Comparison of ENCODE assay signal across 22 cellular contexts in the genomic region with DNA sequence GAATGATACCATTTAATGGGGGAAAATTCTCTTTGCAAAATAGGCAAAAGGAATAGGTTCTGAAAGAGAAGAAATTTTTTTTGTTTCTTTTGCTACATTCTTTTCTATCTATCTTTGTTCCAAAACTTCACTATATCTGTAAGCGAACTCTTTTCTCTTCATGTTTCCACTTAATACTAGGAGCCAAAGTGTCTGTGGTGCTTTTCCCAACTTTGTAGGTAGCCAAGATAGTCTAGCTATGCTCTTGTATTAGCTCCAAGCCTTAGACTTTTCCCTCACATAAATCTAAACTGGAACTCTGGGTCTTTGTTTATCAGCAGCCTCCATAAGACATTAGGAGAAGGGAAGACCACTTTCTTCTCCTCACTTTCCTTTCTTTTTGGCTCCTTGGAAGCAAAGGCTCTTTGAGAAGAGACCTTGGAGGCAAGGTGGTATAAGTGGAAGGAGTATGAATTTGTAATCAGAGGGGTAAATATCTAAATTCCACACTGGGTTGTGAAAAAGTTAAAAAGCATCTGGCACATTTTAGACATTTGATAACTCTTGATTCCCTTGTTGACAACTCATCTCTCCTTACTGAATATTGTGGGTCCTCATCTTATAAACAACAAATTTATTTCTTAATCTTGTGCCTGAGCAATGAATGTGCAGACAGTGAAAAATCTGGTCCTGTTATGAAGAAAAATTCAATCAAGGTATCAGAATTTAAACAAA.
DNase-seq lines count a peak whose midpoint lies in the region; ATAC-seq, FAIRE-seq and TF ChIP-seq lines count a peak whose summit lies in the region.
"Had no signal": no experiment of that assay in that cellular context is flagged by ENCODE, and none has a peak within 500 bp of the region (broad histone marks: within the 10 kb centered on the region; RNA-seq: fewer than 3 reads in every experiment).

No MANE protein-coding gene starts in this region.

- H3K27ac ChIP-seq in lower lobe of right lung: peak overlapping the region; percentile 58
- H3K27ac ChIP-seq in suprapubic skin: peak overlapping the region; percentile 76
- H3K27ac ChIP-seq in trophoblast cell (ENCODE audit: low read depth, low read length): no peak overlapping the region
- H3K27ac ChIP-seq: colonic mucosa had no signal

- FAIRE-seq in H54 (lab: Jason Lieb, UNC): no peak
- FAIRE-seq: H1 had no signal

- no peaks in the 10 kb centered on the region for H3K9me3 Mint-ChIP-seq in chondrocyte (ENCODE audit: low read depth)
- H3K9me3 Mint-ChIP-seq: activated naive CD4-positive, alpha-beta T cell treated with anti-CD3 and anti-CD28 coated beads, Interleukin-2, amount 50 U/mL, for 72 hours; CD4-positive, alpha-beta T cell; natural killer cell treated with Interleukin-12 subunit alpha and Interleukin-12 subunit beta and Interleukin-15 and Interleukin-18, amount 100 ng/mL, for 72 hours had no signal

- H3K4me3 Mint-ChIP-seq in chondrocyte (ENCODE audit: unreplicated experiment): no peak overlapping the region
- H3K4me3 Mint-ChIP-seq: activated CD4-positive, alpha-beta T cell treated with anti-CD3 and anti-CD28 coated beads for 36 hours; CD4-positive, alpha-beta T cell; natural killer cell treated with Interleukin-12 subunit alpha and Interleukin-12 subunit beta and Interleukin-15 and Interleukin-18, amount 100 ng/mL, for 72 hours had no signal

- no peaks in the 10 kb centered on the region for H3K9me3 ChIP-seq in lower lobe of right lung
- no peaks in the 10 kb centered on the region for H3K9me3 ChIP-seq in suprapubic skin
- H3K9me3 ChIP-seq in trophoblast cell (ENCODE audit: insufficient read depth, low read depth, low read length): no peaks in the 10 kb centered on the region
- H3K9me3 ChIP-seq: body of pancreas, colonic mucosa had no signal

- H3K36me3 ChIP-seq in lower lobe of right lung (no peaks in the 10 kb centered on the region), suprapubic skin (no peaks in the 10 kb centered on the region), trophoblast cell (ENCODE audit: control insufficient read depth in 1 of 2, insufficient read depth in 2 of 2, low read length in 2 of 2) (peaks cover 0 to 7% of the 10 kb centered on the region in 2 experiments)
- H3K36me3 ChIP-seq: colonic mucosa had no signal

- TF ChIP-seq CTCF in chondrocyte (IDR thresholded peaks at IDR 0.05): no peak
- no peak for TF ChIP-seq CTCF in lower lobe of right lung (IDR thresholded peaks at IDR 0.05)
- TF ChIP-seq CTCF in suprapubic skin (IDR thresholded peaks at IDR 0.05): no peak

- H4K8ac ChIP-seq in trophoblast cell (ENCODE audit: low read depth, low read length): no peak overlapping the region

- no peak overlapping the region for H2AK5ac ChIP-seq in trophoblast cell (ENCODE audit: low read length)

- WGBS in suprapubic skin: 41% methylated on average over 1 of the region's 1 CpG
- WGBS in trophoblast cell (ENCODE audit: extremely low coverage, insufficient coverage, insufficient read length): no CpG with 5 or more reads among the region's 1 CpG

- H3K9ac ChIP-seq in trophoblast cell (ENCODE audit: low read length): no peak overlapping the region

- no peak overlapping the region for H3K14ac ChIP-seq in trophoblast cell (ENCODE audit: low read length)

- H3K79me2 ChIP-seq in trophoblast cell (ENCODE audit: control insufficient read depth, insufficient read depth, low read length, poor library complexity): no peaks in the 10 kb centered on the region

- no peaks in the 10 kb centered on the region for H3K79me1 ChIP-seq in trophoblast cell (ENCODE audit: low read length)

- H4K12ac ChIP-seq in trophoblast cell (ENCODE audit: low read depth, low read length): no peak overlapping the region

- no peak overlapping the region for H3K23ac ChIP-seq in trophoblast cell (ENCODE audit: low read length)

- H2AFZ ChIP-seq in trophoblast cell (ENCODE audit: insufficient read depth, low read length, poor library complexity): no peak overlapping the region

- H3K4me3 ChIP-seq in lower lobe of right lung (no peak overlapping the region), suprapubic skin (no peak overlapping the region), trophoblast cell (ENCODE audit: low read depth, low read length) (no peak overlapping the region)
- H3K4me3 ChIP-seq: body of pancreas, colonic mucosa had no signal

- TF ChIP-seq POLR2A in suprapubic skin (IDR thresholded peaks at IDR 0.05) (no peak), H54 (IDR thresholded peaks at IDR 0.05; ENCODE audit: low read depth, low read length) (no peak)

- H3K4ac ChIP-seq in trophoblast cell (ENCODE audit: low read depth, low read length): no peak overlapping the region

- H3K4me2 ChIP-seq in trophoblast cell (ENCODE audit: low read length): no peak overlapping the region

- H2BK120ac ChIP-seq in trophoblast cell (ENCODE audit: insufficient read depth, low read length, poor library complexity): no peak overlapping the region

- H2BK5ac ChIP-seq in trophoblast cell (ENCODE audit: low read depth, low read length, poor library complexity): no peak overlapping the region

- H3K18ac ChIP-seq in trophoblast cell (ENCODE audit: low read length): no peak overlapping the region

- H3K27me3 ChIP-seq in lower lobe of right lung (ENCODE audit: low read depth): no peaks in the 10 kb centered on the region
- no peaks in the 10 kb centered on the region for H3K27me3 ChIP-seq in suprapubic skin
- H3K27me3 ChIP-seq in trophoblast cell (ENCODE audit: insufficient read depth, low read length): no peaks in the 10 kb centered on the region
- H3K27me3 ChIP-seq: body of pancreas, colonic mucosa had no signal

- intact Hi-C loops in lower lobe of right lung (cut with DNase I): no loop called here

- DNase-seq in LHCN-M2 (ENCODE audit: low read depth): peak; percentile 29
- no peak for DNase-seq in chondrocyte (ENCODE audit: low spot score)
- DNase-seq in lower lobe of right lung: no peak
- DNase-seq in suprapubic skin (ENCODE audit: low spot score in 2 of 2): no peak
- DNase-seq in activated CD8-positive, alpha-beta memory T cell treated with anti-CD3 and anti-CD28 coated beads, Interleukin-2, amount 50 U/mL, for 48 hours: no peak
- no peak for DNase-seq in H54 (ENCODE audit: insufficient read length, low spot score)
- no peak for DNase-seq in trophoblast cell
- no peak for DNase-seq in hypothalamus (lab: John Stamatoyannopoulos, UW)
- DNase-seq: activated CD4-positive, alpha-beta T cell treated with anti-CD3 and anti-CD28 coated beads for 36 hours; CD4-positive, alpha-beta T cell; colonic mucosa; DMS53; foreskin melanocyte; KBM-7; NCI-H1694 treated with DMSO at 0.1 percent for 48 hours; NCI-H748 treated with DMSO at 0.1 percent for 48 hours; SHP77 treated with DMSO at 0.1 percent for 48 hours; stimulated activated CD4-positive, alpha-beta T cell treated with anti-CD3 and anti-CD28 coated beads, Interleukin-4, amount 100 ng/mL, for 1 hour had no signal

- H3K27ac Mint-ChIP-seq in chondrocyte (ENCODE audit: unreplicated experiment): peak overlapping the region; percentile 87
- H3K27ac Mint-ChIP-seq: activated CD4-positive, alpha-beta T cell treated with anti-CD3 and anti-CD28 coated beads for 36 hours; activated naive CD4-positive, alpha-beta T cell treated with anti-CD3 and anti-CD28 coated beads, Interleukin-2, amount 50 U/mL, for 72 hours; CD4-positive, alpha-beta T cell; natural killer cell treated with Interleukin-12 subunit alpha and Interleukin-12 subunit beta and Interleukin-15 and Interleukin-18, amount 100 ng/mL, for 72 hours had no signal

- H3K27me3 Mint-ChIP-seq in chondrocyte (ENCODE audit: low read depth): no peaks in the 10 kb centered on the region

- H2BK12ac ChIP-seq in trophoblast cell (ENCODE audit: low read length): no peak overlapping the region

- peaks cover 21% of the 10 kb centered on the region for H3K4me1 Mint-ChIP-seq in chondrocyte (ENCODE audit: low read depth)
- H3K4me1 Mint-ChIP-seq: activated CD4-positive, alpha-beta T cell treated with anti-CD3 and anti-CD28 coated beads for 36 hours had no signal

- no peak for TF ChIP-seq EP300 in suprapubic skin (IDR thresholded peaks at IDR 0.05)

- peaks cover 5% of the 10 kb centered on the region for H3K36me3 Mint-ChIP-seq in chondrocyte (ENCODE audit: low read depth)
- H3K36me3 Mint-ChIP-seq: activated naive CD4-positive, alpha-beta T cell treated with anti-CD3 and anti-CD28 coated beads, Interleukin-2, amount 50 U/mL, for 72 hours; natural killer cell treated with Interleukin-12 subunit alpha and Interleukin-12 subunit beta and Interleukin-15 and Interleukin-18, amount 100 ng/mL, for 72 hours had no signal

- no peak overlapping the region for H4K91ac ChIP-seq in trophoblast cell (ENCODE audit: low read depth, low read length)

- ATAC-seq in lower lobe of right lung: no peak
- ATAC-seq: activated CD4-positive, alpha-beta T cell treated with anti-CD3 and anti-CD28 coated beads for 36 hours; activated naive CD4-positive, alpha-beta T cell treated with anti-CD3 and anti-CD28 coated beads, Interleukin-2, amount 50 U/mL, for 72 hours; natural killer cell treated with Interleukin-12 subunit alpha and Interleukin-12 subunit beta and Interleukin-15 and Interleukin-18, amount 100 ng/mL, for 72 hours had no signal

- peaks cover 16% of the 10 kb centered on the region for H3K4me1 ChIP-seq in lower lobe of right lung
- peaks cover 51% of the 10 kb centered on the region for H3K4me1 ChIP-seq in suprapubic skin
- H3K4me1 ChIP-seq in trophoblast cell (ENCODE audit: control insufficient read depth in 1 of 2, insufficient read depth in 2 of 2, low read length in 2 of 2): no peaks in the 10 kb centered on the region
- H3K4me1 ChIP-seq: colonic mucosa had no signal
